ENCODE assay signal across 19 cellular contexts in genomic region chr20:45947110-45947866, GRCh38. TPM values are rescaled to one million over a fixed set of nuclear protein-coding genes. Genes with fewer than 3 reads are reported as not detected.
DNase-seq lines count a peak whose midpoint lies in the region; ATAC-seq, FAIRE-seq and TF ChIP-seq lines count a peak whose summit lies in the region.
"Had no signal": no experiment of that assay in that cellular context is flagged by ENCODE, and none has a peak within 500 bp of the region (broad histone marks: within the 10 kb centered on the region; RNA-seq: fewer than 3 reads in every experiment).

No MANE protein-coding gene starts in this region.

- no peak overlapping the region for H3K27ac ChIP-seq in RWPE2 (ENCODE audit: poor library complexity, severe bottlenecking)
- peak overlapping the region; percentile 65 for H3K27ac ChIP-seq in HepG2 (ENCODE audit: extremely low read length, insufficient read depth, low read length)
- H3K27ac ChIP-seq in coronary artery, result peak overlapping the region in 1 of 2 donors; percentile 79
- H3K27ac ChIP-seq in tibial nerve, result peak overlapping the region in 2 of 4 donors; percentile 72 to 82
- H3K27ac ChIP-seq: prostate gland had no signal

- FAIRE-seq in HepG2 (lab: Jason Lieb, UNC), result no peak
- FAIRE-seq: GM18507 had no signal

- no peak overlapping the region for H2AFZ ChIP-seq in HepG2 (ENCODE audit: low read length)

- H3K79me2 ChIP-seq in HepG2 (ENCODE audit: insufficient read depth, low read length), result no peaks in the 10 kb centered on the region

- intact Hi-C loops in HepG2 (cut with micrococcal nuclease; ENCODE audit: unreplicated experiment), result no loop called here

- peaks cover 100% of the 10 kb centered on the region for H3K36me3 ChIP-seq in RWPE2 (ENCODE audit: low read depth)
- peaks cover 57 to 87% of the 10 kb centered on the region in 2 experiments for H3K36me3 ChIP-seq in HepG2 (replicated peaks in 1 of 2; ENCODE audit: control insufficient read depth in 1 of 2, insufficient read depth in 2 of 2, low read length in 2 of 2)
- peaks cover 3 to 100% (median 68%) of the 10 kb centered on the region in 3 donors for H3K36me3 ChIP-seq in tibial nerve

- peak; percentile 60 for DNase-seq in activated effector memory CD4-positive, alpha-beta T cell treated with anti-CD3 and anti-CD28 coated beads, Interleukin-2, amount 50 U/mL, for 16 hours
- DNase-seq in activated effector memory CD4-positive, alpha-beta T cell treated with Interleukin-2 at 50 U/mL for 16 hours, result no peak
- DNase-seq in RWPE2 (ENCODE audit: low spot score) (peak; percentile 86), HepG2 (ENCODE audit: low spot score) (no peak), coronary artery (ENCODE audit: low spot score) (no peak), NCI-H2227 (lab: John Stamatoyannopoulos, UW; ENCODE audit: unreplicated experiment) (no peak), tibial nerve (ENCODE audit: low spot score in 2 of 2) (no peak)
- no peak for DNase-seq in stimulated activated naive B cell treated with anti-CD40 and anti-IgM and Interleukin-4, amounts not matched to agents 10 μg/mL and 1 μg/mL and 100 μg/mL, for 72 hours
- DNase-seq: ACHN; activated CD4-positive, CD25-positive, alpha-beta regulatory T cell; activated naive CD4-positive, alpha-beta T cell; DMS79; naive B cell; NCI-H146; NCI-H2227 treated with DMSO at 0.1 percent for 48 hours had no signal

- H3K9ac ChIP-seq in HepG2 (ENCODE audit: insufficient read depth, low read depth, low read length), result peak overlapping the region; percentile 47; the same call in 1 of the 2 replicates

- no peak for TF ChIP-seq CTCF in RWPE2 (IDR thresholded peaks at IDR 0.05; ENCODE audit: poor library complexity, severe bottlenecking)
- no peak for TF ChIP-seq CTCF in HepG2 (CRISPR knock-in tag; IDR thresholded peaks at IDR 0.05)
- no peak for TF ChIP-seq CTCF in coronary artery (IDR thresholded peaks at IDR 0.05)
- no peak for TF ChIP-seq CTCF in tibial nerve (IDR thresholded peaks at IDR 0.05)

- H3K27ac Mint-ChIP-seq in stimulated activated naive B cell treated with anti-CD40 and anti-IgM and Interleukin-4, amounts not matched to agents 10 μg/mL and 1 μg/mL and 100 μg/mL, for 72 hours, result peak overlapping the region; percentile 81

- no peak overlapping the region for H3K4me3 Mint-ChIP-seq in stimulated activated naive B cell treated with anti-CD40 and anti-IgM and Interleukin-4, amounts not matched to agents 10 μg/mL and 1 μg/mL and 100 μg/mL, for 72 hours
- H3K4me3 Mint-ChIP-seq: CD8-positive, alpha-beta T cell; naive B cell had no signal

- no peak for TF ChIP-seq RAD21 in HepG2 (CRISPR knock-in tag; IDR thresholded peaks at IDR 0.05)

- CTCF ChIA-PET in HepG2 (lab: Yijun Ruan, JAX; ENCODE audit: low intra/inter-chr PET ratio, low total read pairs), result interaction anchor here (1.4 kb wide), 1 partner anchor 14 kb away, joined by 3 read pairs; no protein-coding TSS in a partner anchor

- peaks cover 52 to 56% of the 10 kb centered on the region in 2 donors for H3K36me3 Mint-ChIP-seq in stimulated activated naive B cell treated with anti-CD40 and anti-IgM and Interleukin-4, amounts not matched to agents 10 μg/mL and 1 μg/mL and 100 μg/mL, for 72 hours

- H3K27me3 ChIP-seq in RWPE2 (ENCODE audit: insufficient read depth, poor library complexity, severe bottlenecking) (no peaks in the 10 kb centered on the region), HepG2 (ENCODE audit: control insufficient read depth in 1 of 2, insufficient read depth in 2 of 2, low read length in 2 of 2) (no peaks in the 10 kb centered on the region), tibial nerve (no peaks in the 10 kb centered on the region)

- H3K4me3 ChIP-seq in RWPE2 (ENCODE audit: severe bottlenecking), result no peak overlapping the region
- no peak overlapping the region for H3K4me3 ChIP-seq in HepG2 (replicated peaks in 1 of 3; ENCODE audit: insufficient read depth in 1 of 3, low read depth in 2 of 3, low read length in 3 of 3)
- H3K4me3 ChIP-seq in coronary artery, result no peak overlapping the region
- no peak overlapping the region for H3K4me3 ChIP-seq in tibial nerve
- H3K4me3 ChIP-seq: lung, prostate gland had no signal

- ATAC-seq in RWPE2 (ENCODE audit: low read depth), result no peak
- no peak for ATAC-seq in HepG2
- ATAC-seq in stimulated activated naive B cell treated with anti-CD40 and anti-IgM and Interleukin-4, amounts not matched to agents 10 μg/mL and 1 μg/mL and 100 μg/mL, for 72 hours (replicated peaks), result no peak

- H3K9me3 ChIP-seq in RWPE2 (ENCODE audit: severe bottlenecking), result no peaks in the 10 kb centered on the region
- no peaks in the 10 kb centered on the region for H3K9me3 ChIP-seq in HepG2 (ENCODE audit: low read length)
- H3K9me3 ChIP-seq in tibial nerve, result no peaks in the 10 kb centered on the region
- H3K9me3 ChIP-seq: prostate gland had no signal

- 95% methylated on average over 26 of the region's 29 CpGs for WGBS in HepG2 (ENCODE audit: low lambda C conversion rate)
- WGBS in tibial nerve, 2 donors, result 78 to 79% methylated on average over 24 to 28 of the region's 29 CpGs

- H3K4me2 ChIP-seq in HepG2 (ENCODE audit: low read depth, low read length), result no peak overlapping the region

- H3K4me1 Mint-ChIP-seq in stimulated activated naive B cell treated with anti-CD40 and anti-IgM and Interleukin-4, amounts not matched to agents 10 μg/mL and 1 μg/mL and 100 μg/mL, for 72 hours, result peaks cover 17 to 18% of the 10 kb centered on the region in 2 donors

- in situ Hi-C loops in HepG2 (cut with HindIII; ENCODE audit: extremely low pct_ligation_motif_present, low pct_unique_long_range_greater_than_20kb), result loop anchor here (5.0 kb wide), 1 partner anchor 120 kb away; the partner anchor contains the start of gene TNNC2

- no TSS peak for BruUV-seq in HepG2 (replicated peaks; lab: Mats Ljungman, UMichigan)

- peaks cover 3% of the 10 kb centered on the region for H3K4me1 ChIP-seq in RWPE2 (ENCODE audit: insufficient read depth, poor library complexity, severe bottlenecking)
- peaks cover 30% of the 10 kb centered on the region for H3K4me1 ChIP-seq in HepG2 (ENCODE audit: insufficient read depth, low read length)
- peaks cover 0 to 26% (median 2%) of the 10 kb centered on the region in 4 donors for H3K4me1 ChIP-seq in tibial nerve
- H3K4me1 ChIP-seq: prostate gland had no signal

- no peaks in the 10 kb centered on the region for H4K20me1 ChIP-seq in HepG2 (ENCODE audit: insufficient read depth, low read length)

- POLR2A ChIA-PET in HepG2 (lab: Yijun Ruan, JAX), result interaction anchor here (0.8 to 7.7 kb wide), 17 partner anchors 12 to 141 kb away, joined by 3 to 201 read pairs (median 8); partner anchors contain the start of genes CTSA, NEURL2, PCIF1 and SPATA25

- no peaks in the 10 kb centered on the region for H3K9me3 Mint-ChIP-seq in stimulated activated naive B cell treated with anti-CD40 and anti-IgM and Interleukin-4, amounts not matched to agents 10 μg/mL and 1 μg/mL and 100 μg/mL, for 72 hours
- H3K9me3 Mint-ChIP-seq: CD8-positive, alpha-beta T cell; naive B cell had no signal

- no peaks in the 10 kb centered on the region for H3K27me3 Mint-ChIP-seq in stimulated activated naive B cell treated with anti-CD40 and anti-IgM and Interleukin-4, amounts not matched to agents 10 μg/mL and 1 μg/mL and 100 μg/mL, for 72 hours
- H3K27me3 Mint-ChIP-seq: naive B cell had no signal

- no peak for TF ChIP-seq EP300 in HepG2 (IDR thresholded peaks at IDR 0.05; ENCODE audit: low read depth in 2 of 2, low read length in 2 of 2)
- TF ChIP-seq EP300 in HepG2 (CRISPR knock-in tag; IDR thresholded peaks at IDR 0.05; ENCODE audit: borderline replicate concordance), result no peak
- no peak for TF ChIP-seq EP300 in tibial nerve (IDR thresholded peaks at IDR 0.05)

- no peak; a peak in 1 of 4 replicates for TF ChIP-seq POLR2A in HepG2 (IDR thresholded peaks at IDR 0.05; ENCODE audit: insufficient read depth in 1 of 2, low read depth in 2 of 2, low read length in 2 of 2)
- TF ChIP-seq POLR2A in tibial nerve (IDR thresholded peaks at IDR 0.05), result no peak

RNA-seq across cellular contexts. Expression of gene PCIF1, which starts 12.8 kb away (rescaled TPM):
- total RNA-seq in HepG2 (2016; rRNA removed; fragmentation: Illumina TruSeq; extraction: Trizol) (18.5 and 20.9 TPM in 2 replicates), tibial nerve (10 to 100 TPM; 52.2 to 59.0 (median 53.0) TPM)
- 30.2 and 42.6 TPM in 2 replicates for total RNA-seq in HepG2 (2016; cell fraction: cytosol; rRNA removed; fragmentation: Illumina TruSeq; extraction: Trizol; ENCODE audit: low read depth)
- total RNA-seq in HepG2 (2016; cell fraction: insoluble cytoplasmic fraction; rRNA removed; fragmentation: Illumina TruSeq; extraction: Trizol), result 17.6 and 21.4 TPM in 2 replicates
- 35.4 and 44.6 TPM in 2 replicates for total RNA-seq in HepG2 (2016; cell fraction: membrane; rRNA removed; fragmentation: Illumina TruSeq; extraction: Trizol)
- 19.3 and 21.9 TPM in 2 replicates for total RNA-seq in HepG2 (2016; cell fraction: nucleus; rRNA removed; fragmentation: Illumina TruSeq; extraction: Trizol)
- 21.6 and 24.4 TPM in 2 replicates for polyA plus RNA-seq in HepG2 (2011; rRNA removed)
- 19.5 and 26.1 TPM in 2 replicates for polyA plus RNA-seq in HepG2 (2011; cell fraction: cytosol; rRNA removed)
- 38.0 and 44.1 TPM in 2 replicates for polyA plus RNA-seq in HepG2 (2011; cell fraction: nucleus; rRNA removed)
- polyA plus RNA-seq in HepG2 (2012), result 22.9 and 30.3 TPM in 2 replicates
- 41.4 and 54.3 TPM in 2 replicates for polyA plus RNA-seq in HepG2 (2016; cell fraction: cytosol; fragmentation: Illumina TruSeq; extraction: Trizol; ENCODE audit: low read depth)
- polyA plus RNA-seq in HepG2 (2016; cell fraction: insoluble cytoplasmic fraction; fragmentation: Illumina TruSeq; extraction: Trizol; ENCODE audit: low read depth), result 27.4 and 35.6 TPM in 2 replicates
- 51.1 and 55.4 TPM in 2 replicates for polyA plus RNA-seq in HepG2 (2016; cell fraction: membrane; fragmentation: Illumina TruSeq; extraction: Trizol; ENCODE audit: low read depth)
- 35.5 and 37.2 TPM in 2 replicates for polyA plus RNA-seq in HepG2 (2016; cell fraction: nucleus; fragmentation: Illumina TruSeq; extraction: Trizol; ENCODE audit: insufficient read depth, low read depth)
- polyA minus RNA-seq in HepG2 (2011; rRNA and poly(A)+ RNA removed; ENCODE audit: low replicate concordance), result 40.1 and 74.5 TPM in 2 replicates
- polyA minus RNA-seq in HepG2 (2011; cell fraction: cytosol; rRNA and poly(A)+ RNA removed), result 19.4 and 24.4 TPM in 2 replicates
- polyA minus RNA-seq in HepG2 (2011; cell fraction: nucleus; rRNA and poly(A)+ RNA removed), result 55.2 and 63.6 TPM in 2 replicates

RNA-seq across cellular contexts. Expression of gene ZNF335, which starts 24.7 kb away (rescaled TPM):
- total RNA-seq in HepG2 (2016; rRNA removed; fragmentation: Illumina TruSeq; extraction: Trizol), result 6.0 and 13.7 TPM in 2 replicates
- total RNA-seq in HepG2 (2016; cell fraction: cytosol; rRNA removed; fragmentation: Illumina TruSeq; extraction: Trizol; ENCODE audit: low read depth), result 4.5 and 4.7 TPM in 2 replicates
- 5.0 and 12.7 TPM in 2 replicates for total RNA-seq in HepG2 (2016; cell fraction: insoluble cytoplasmic fraction; rRNA removed; fragmentation: Illumina TruSeq; extraction: Trizol)
- 6.7 and 7.0 TPM in 2 replicates for total RNA-seq in HepG2 (2016; cell fraction: membrane; rRNA removed; fragmentation: Illumina TruSeq; extraction: Trizol)
- 18.8 and 22.0 TPM in 2 replicates for total RNA-seq in HepG2 (2016; cell fraction: nucleus; rRNA removed; fragmentation: Illumina TruSeq; extraction: Trizol)
- 9.7 and 12.3 TPM in 2 replicates for polyA plus RNA-seq in HepG2 (2011; rRNA removed)
- 3.3 and 4.6 TPM in 2 replicates for polyA plus RNA-seq in HepG2 (2011; cell fraction: cytosol; rRNA removed)
- polyA plus RNA-seq in HepG2 (2011; cell fraction: nucleus; rRNA removed), result 62.4 and 81.3 TPM in 2 replicates
- polyA plus RNA-seq in HepG2 (2012), result 5.7 and 8.0 TPM in 2 replicates
- polyA plus RNA-seq in HepG2 (2016; cell fraction: cytosol; fragmentation: Illumina TruSeq; extraction: Trizol; ENCODE audit: low read depth), result 1.5 TPM in 2 replicates
- 5.1 and 7.0 TPM in 2 replicates for polyA plus RNA-seq in HepG2 (2016; cell fraction: insoluble cytoplasmic fraction; fragmentation: Illumina TruSeq; extraction: Trizol; ENCODE audit: low read depth)
- polyA plus RNA-seq in HepG2 (2016; cell fraction: membrane; fragmentation: Illumina TruSeq; extraction: Trizol; ENCODE audit: low read depth), result 2.9 and 3.1 TPM in 2 replicates
- polyA plus RNA-seq in HepG2 (2016; cell fraction: nucleus; fragmentation: Illumina TruSeq; extraction: Trizol; ENCODE audit: insufficient read depth, low read depth), result 40.5 and 45.7 TPM in 2 replicates
- polyA minus RNA-seq in HepG2 (2011; rRNA and poly(A)+ RNA removed; ENCODE audit: low replicate concordance), result 32.3 and 35.8 TPM in 2 replicates
- 3.4 and 4.0 TPM in 2 replicates for polyA minus RNA-seq in HepG2 (2011; cell fraction: cytosol; rRNA and poly(A)+ RNA removed)
- polyA minus RNA-seq in HepG2 (2011; cell fraction: nucleus; rRNA and poly(A)+ RNA removed), result 42.4 and 45.0 TPM in 2 replicates
- 10 to 100 TPM; 24.3 to 42.3 (median 28.6) TPM for total RNA-seq in tibial nerve

RNA-seq across cellular contexts. Expression of gene PLTP, which starts 35.3 kb away (rescaled TPM):
- total RNA-seq in HepG2 (2016; rRNA removed; fragmentation: Illumina TruSeq; extraction: Trizol) (7.0 and 16.9 TPM in 2 replicates), tibial nerve (100 to 1,000 TPM in 3 of 4 donors, 10 to 100 TPM in 1; 74.7 to 713 (median 134) TPM)
- 3.6 and 5.4 TPM in 2 replicates for total RNA-seq in HepG2 (2016; cell fraction: cytosol; rRNA removed; fragmentation: Illumina TruSeq; extraction: Trizol; ENCODE audit: low read depth)
- 5.7 and 18.2 TPM in 2 replicates for total RNA-seq in HepG2 (2016; cell fraction: insoluble cytoplasmic fraction; rRNA removed; fragmentation: Illumina TruSeq; extraction: Trizol)
- 6.1 and 6.9 TPM in 2 replicates for total RNA-seq in HepG2 (2016; cell fraction: membrane; rRNA removed; fragmentation: Illumina TruSeq; extraction: Trizol)
- 18.3 and 22.2 TPM in 2 replicates for total RNA-seq in HepG2 (2016; cell fraction: nucleus; rRNA removed; fragmentation: Illumina TruSeq; extraction: Trizol)
- 28.6 and 30.7 TPM in 2 replicates for polyA plus RNA-seq in HepG2 (2011; rRNA removed)
- 26.4 and 36.2 TPM in 2 replicates for polyA plus RNA-seq in HepG2 (2011; cell fraction: cytosol; rRNA removed)
- 25.4 and 33.0 TPM in 2 replicates for polyA plus RNA-seq in HepG2 (2011; cell fraction: nucleus; rRNA removed)
- polyA plus RNA-seq in HepG2 (2012), result 13.5 and 20.7 TPM in 2 replicates
- polyA plus RNA-seq in HepG2 (2016; cell fraction: cytosol; fragmentation: Illumina TruSeq; extraction: Trizol; ENCODE audit: low read depth), result 6.3 and 6.9 TPM in 2 replicates
- 7.2 and 10.5 TPM in 2 replicates for polyA plus RNA-seq in HepG2 (2016; cell fraction: insoluble cytoplasmic fraction; fragmentation: Illumina TruSeq; extraction: Trizol; ENCODE audit: low read depth)
- polyA plus RNA-seq in HepG2 (2016; cell fraction: membrane; fragmentation: Illumina TruSeq; extraction: Trizol; ENCODE audit: low read depth), result 7.7 and 8.9 TPM in 2 replicates
- 31.7 and 37.7 TPM in 2 replicates for polyA plus RNA-seq in HepG2 (2016; cell fraction: nucleus; fragmentation: Illumina TruSeq; extraction: Trizol; ENCODE audit: insufficient read depth, low read depth)
- 3.3 and 51.4 TPM in 2 replicates for polyA minus RNA-seq in HepG2 (2011; rRNA and poly(A)+ RNA removed; ENCODE audit: low replicate concordance)
- polyA minus RNA-seq in HepG2 (2011; cell fraction: cytosol; rRNA and poly(A)+ RNA removed), result 17.1 and 20.1 TPM in 2 replicates
- 8.1 and 10.7 TPM in 2 replicates for polyA minus RNA-seq in HepG2 (2011; cell fraction: nucleus; rRNA and poly(A)+ RNA removed)
- total RNA-seq: CD8-positive, alpha-beta T cell had no signal

RNA-seq across cellular contexts. Expression of gene CTSA, which starts 56.2 kb away (rescaled TPM):
- 63.8 and 202 TPM in 2 replicates for total RNA-seq in HepG2 (2016; rRNA removed; fragmentation: Illumina TruSeq; extraction: Trizol)
- 83.9 and 87.3 TPM in 2 replicates for total RNA-seq in HepG2 (2016; cell fraction: cytosol; rRNA removed; fragmentation: Illumina TruSeq; extraction: Trizol; ENCODE audit: low read depth)
- total RNA-seq in HepG2 (2016; cell fraction: insoluble cytoplasmic fraction; rRNA removed; fragmentation: Illumina TruSeq; extraction: Trizol), result 57.2 and 212 TPM in 2 replicates
- 50.4 and 53.1 TPM in 2 replicates for total RNA-seq in HepG2 (2016; cell fraction: membrane; rRNA removed; fragmentation: Illumina TruSeq; extraction: Trizol)
- total RNA-seq in HepG2 (2016; cell fraction: nucleus; rRNA removed; fragmentation: Illumina TruSeq; extraction: Trizol), result 213 and 263 TPM in 2 replicates
- polyA plus RNA-seq in HepG2 (2011; rRNA removed), result 222 and 231 TPM in 2 replicates
- polyA plus RNA-seq in HepG2 (2011; cell fraction: cytosol; rRNA removed), result 240 and 265 TPM in 2 replicates
- polyA plus RNA-seq in HepG2 (2011; cell fraction: nucleus; rRNA removed), result 851 and 910 TPM in 2 replicates
- polyA plus RNA-seq in HepG2 (2012), result 102 and 105 TPM in 2 replicates
- 37.4 and 39.2 TPM in 2 replicates for polyA plus RNA-seq in HepG2 (2016; cell fraction: cytosol; fragmentation: Illumina TruSeq; extraction: Trizol; ENCODE audit: low read depth)
- polyA plus RNA-seq in HepG2 (2016; cell fraction: insoluble cytoplasmic fraction; fragmentation: Illumina TruSeq; extraction: Trizol; ENCODE audit: low read depth), result 82.4 and 101 TPM in 2 replicates
- polyA plus RNA-seq in HepG2 (2016; cell fraction: membrane; fragmentation: Illumina TruSeq; extraction: Trizol; ENCODE audit: low read depth), result 45.6 and 51.6 TPM in 2 replicates
- 573 and 587 TPM in 2 replicates for polyA plus RNA-seq in HepG2 (2016; cell fraction: nucleus; fragmentation: Illumina TruSeq; extraction: Trizol; ENCODE audit: insufficient read depth, low read depth)
- polyA minus RNA-seq in HepG2 (2011; rRNA and poly(A)+ RNA removed; ENCODE audit: low replicate concordance), result 289 and 410 TPM in 2 replicates
- polyA minus RNA-seq in HepG2 (2011; cell fraction: cytosol; rRNA and poly(A)+ RNA removed), result 109 and 118 TPM in 2 replicates
- polyA minus RNA-seq in HepG2 (2011; cell fraction: nucleus; rRNA and poly(A)+ RNA removed), result 292 and 323 TPM in 2 replicates
- total RNA-seq in tibial nerve, result 10 to 100 TPM; 50.4 to 87.3 (median 71.7) TPM

RNA-seq across cellular contexts. Expression of gene NEURL2, which starts 56.3 kb away (rescaled TPM):
- total RNA-seq in HepG2 (2016; rRNA removed; fragmentation: Illumina TruSeq; extraction: Trizol), result 4.1 and 9.7 TPM in 2 replicates
- total RNA-seq in HepG2 (2016; cell fraction: cytosol; rRNA removed; fragmentation: Illumina TruSeq; extraction: Trizol; ENCODE audit: low read depth), result 6.7 and 8.8 TPM in 2 replicates
- 6.0 and 9.5 TPM in 2 replicates for total RNA-seq in HepG2 (2016; cell fraction: insoluble cytoplasmic fraction; rRNA removed; fragmentation: Illumina TruSeq; extraction: Trizol)
- total RNA-seq in HepG2 (2016; cell fraction: membrane; rRNA removed; fragmentation: Illumina TruSeq; extraction: Trizol), result 7.3 and 9.1 TPM in 2 replicates
- total RNA-seq in HepG2 (2016; cell fraction: nucleus; rRNA removed; fragmentation: Illumina TruSeq; extraction: Trizol), result 14.4 and 18.5 TPM in 2 replicates
- polyA plus RNA-seq in HepG2 (2011; rRNA removed), result 7.2 and 12.2 TPM in 2 replicates
- polyA plus RNA-seq in HepG2 (2011; cell fraction: cytosol; rRNA removed), result 3.7 and 6.3 TPM in 2 replicates
- polyA plus RNA-seq in HepG2 (2011; cell fraction: nucleus; rRNA removed), result 57.9 and 58.9 TPM in 2 replicates
- 4.2 and 4.6 TPM in 2 replicates for polyA plus RNA-seq in HepG2 (2012)
- 4.1 and 4.3 TPM in 2 replicates for polyA plus RNA-seq in HepG2 (2016; cell fraction: cytosol; fragmentation: Illumina TruSeq; extraction: Trizol; ENCODE audit: low read depth)
- 4.2 and 4.9 TPM in 2 replicates for polyA plus RNA-seq in HepG2 (2016; cell fraction: insoluble cytoplasmic fraction; fragmentation: Illumina TruSeq; extraction: Trizol; ENCODE audit: low read depth)
- 3.9 and 4.0 TPM in 2 replicates for polyA plus RNA-seq in HepG2 (2016; cell fraction: membrane; fragmentation: Illumina TruSeq; extraction: Trizol; ENCODE audit: low read depth)
- polyA plus RNA-seq in HepG2 (2016; cell fraction: nucleus; fragmentation: Illumina TruSeq; extraction: Trizol; ENCODE audit: insufficient read depth, low read depth), result 18.5 and 19.4 TPM in 2 replicates
- polyA minus RNA-seq in HepG2 (2011; rRNA and poly(A)+ RNA removed; ENCODE audit: low replicate concordance), result 1.3 and 16.0 TPM in 2 replicates
- 1.9 and 2.1 TPM in 2 replicates for polyA minus RNA-seq in HepG2 (2011; cell fraction: cytosol; rRNA and poly(A)+ RNA removed)
- 24.2 and 27.4 TPM in 2 replicates for polyA minus RNA-seq in HepG2 (2011; cell fraction: nucleus; rRNA and poly(A)+ RNA removed)
- 10 to 100 TPM in 3 of 4 donors, 1 to 10 TPM in 1; 7.7 to 42.9 (median 15.6) TPM for total RNA-seq in tibial nerve

Comparison
In these comparisons a context has a peak if more than half of its experiments do, and no peak if none do; other contexts are left out.
1. DNase-seq: peak in activated effector memory CD4-positive, alpha-beta T cell treated with anti-CD3 and anti-CD28 coated beads, Interleukin-2, amount 50 U/mL, for 16 hours (single experiment) and RWPE2 (single experiment); none in activated effector memory CD4-positive, alpha-beta T cell treated with Interleukin-2 at 50 U/mL for 16 hours (single experiment), HepG2 (single experiment), stimulated activated naive B cell treated with anti-CD40 and anti-IgM and Interleukin-4, amounts not matched to agents 10 μg/mL and 1 μg/mL and 100 μg/mL, for 72 hours (single experiment), coronary artery (single experiment), NCI-H2227 (single experiment) and tibial nerve (0 of 2).